In genomic region chr6:1023229-1023628, GRCh38 we compare ENCODE assay signal across 8 cellular contexts.
"Had no signal": no experiment of that assay in that cellular context is flagged by ENCODE, and none has a peak within 500 bp of the region (broad histone marks: within the 10 kb centered on the region; RNA-seq: fewer than 3 reads in every experiment).

No MANE protein-coding gene starts in this region.

- H3K9ac ChIP-seq: KMS-11 had no signal

- DNase-seq: GOT3, H7, HCEC 1CT, KBM-7 had no signal

- H3K4me2 ChIP-seq: KMS-11 had no signal

- H3K4me1 Mint-ChIP-seq: IgD-negative memory B cell had no signal

- H3K4me3 Mint-ChIP-seq: IgD-negative memory B cell had no signal

- H3K36me3 Mint-ChIP-seq: IgD-negative memory B cell had no signal

- H3K27ac ChIP-seq: HL-60, KMS-11 had no signal

- H3K27ac Mint-ChIP-seq: IgD-negative memory B cell had no signal

- FAIRE-seq: HepG2 had no signal

- ATAC-seq: HepG2 had no signal
